In genomic region chr5:17852701-17853100, GRCh38 we compare ENCODE assay signal across 16 cellular contexts.
DNase-seq lines count a peak whose midpoint lies in the region; ATAC-seq and TF ChIP-seq lines count a peak whose summit lies in the region.
"Had no signal": no experiment of that assay in that cellular context is flagged by ENCODE, and none has a peak within 500 bp of the region (broad histone marks: within the 10 kb centered on the region; RNA-seq: fewer than 3 reads in every experiment).

No MANE protein-coding gene starts in this region.

- H3K9me3 Mint-ChIP-seq in nephron (no peaks in the 10 kb centered on the region), type B pancreatic cell (peaks cover 5% of the 10 kb centered on the region)
- peaks cover 17% of the 10 kb centered on the region for H3K9me3 Mint-ChIP-seq in stimulated activated effector memory CD8-positive, alpha-beta T cell treated with anti-CD3 and anti-CD28 coated beads, Interleukin-12 subunit alpha, Interleukin-12 subunit beta, amount 100 ng/mL, for 72 hours

- ATAC-seq in GM19035 (IDR thresholded peaks at IDR 0.05; ENCODE audit: unreplicated experiment) = no peak
- no peak for ATAC-seq in stimulated activated effector memory CD8-positive, alpha-beta T cell treated with anti-CD3 and anti-CD28 coated beads, Interleukin-12 subunit alpha, Interleukin-12 subunit beta, amount 100 ng/mL, for 72 hours
- ATAC-seq: A549 had no signal

- intact Hi-C loops in posterior cingulate gyrus (cut with DNase I) = no loop called here

- H3K27ac Mint-ChIP-seq in nephron = peak overlapping the region; percentile 30 to 63 (median 34)
- H3K27ac Mint-ChIP-seq in type B pancreatic cell = peak overlapping the region; percentile 23
- H3K27ac Mint-ChIP-seq in stimulated activated effector memory CD8-positive, alpha-beta T cell treated with anti-CD3 and anti-CD28 coated beads, Interleukin-12 subunit alpha, Interleukin-12 subunit beta, amount 100 ng/mL, for 72 hours = no peak overlapping the region
- H3K27ac Mint-ChIP-seq: CD4-positive, alpha-beta memory T cell; HFFc6 had no signal

- H3K27me3 Mint-ChIP-seq in nephron (ENCODE audit: low read depth) = no peaks in the 10 kb centered on the region
- H3K27me3 Mint-ChIP-seq in type B pancreatic cell = no peaks in the 10 kb centered on the region
- H3K27me3 Mint-ChIP-seq: CD4-positive, alpha-beta memory T cell had no signal

- no peaks in the 10 kb centered on the region for H3K36me3 Mint-ChIP-seq in nephron (ENCODE audit: low read depth)
- H3K36me3 Mint-ChIP-seq in type B pancreatic cell = no peaks in the 10 kb centered on the region
- no peaks in the 10 kb centered on the region for H3K36me3 Mint-ChIP-seq in stimulated activated effector memory CD8-positive, alpha-beta T cell treated with anti-CD3 and anti-CD28 coated beads, Interleukin-12 subunit alpha, Interleukin-12 subunit beta, amount 100 ng/mL, for 72 hours
- H3K36me3 Mint-ChIP-seq: CD4-positive, alpha-beta memory T cell had no signal

- DNase-seq in astrocyte of the hippocampus (ENCODE audit: low read depth, low spot score) (peak; percentile 22), dedifferentiated amniotic fluid mesenchymal stem cell (ENCODE audit: extremely low spot score) (peak; percentile 76), type B pancreatic cell (ENCODE audit: extremely low spot score, unreplicated experiment) (no peak), posterior cingulate gyrus (no peak)
- DNase-seq in stimulated activated effector memory CD8-positive, alpha-beta T cell treated with anti-CD3 and anti-CD28 coated beads, Interleukin-12 subunit alpha, Interleukin-12 subunit beta, amount 100 ng/mL, for 72 hours (ENCODE audit: low spot score in 2 of 2) = no peak
- DNase-seq: BE2C; CD4-positive, alpha-beta memory T cell; COR-L47; DMS153; DMS79 treated with DMSO at 0.1 percent for 48 hours; EL; HCEC 1CT; HFFc6 had no signal

- H3K4me3 Mint-ChIP-seq in nephron (no peak overlapping the region), type B pancreatic cell (no peak overlapping the region)
- H3K4me3 Mint-ChIP-seq in stimulated activated effector memory CD8-positive, alpha-beta T cell treated with anti-CD3 and anti-CD28 coated beads, Interleukin-12 subunit alpha, Interleukin-12 subunit beta, amount 100 ng/mL, for 72 hours = no peak overlapping the region
- H3K4me3 Mint-ChIP-seq: CD4-positive, alpha-beta memory T cell; HFFc6 had no signal

- H3K4me1 Mint-ChIP-seq in nephron (peaks cover 10% of the 10 kb centered on the region), type B pancreatic cell (ENCODE audit: unreplicated experiment) (no peaks in the 10 kb centered on the region)
- H3K4me1 Mint-ChIP-seq in stimulated activated effector memory CD8-positive, alpha-beta T cell treated with anti-CD3 and anti-CD28 coated beads, Interleukin-12 subunit alpha, Interleukin-12 subunit beta, amount 100 ng/mL, for 72 hours = no peaks in the 10 kb centered on the region
- H3K4me1 Mint-ChIP-seq: CD4-positive, alpha-beta memory T cell had no signal

- TF ChIP-seq CTCF in nephron (IDR thresholded peaks at IDR 0.05; ENCODE audit: unreplicated experiment in 3 of 3) (no peak), type B pancreatic cell (conservative IDR thresholded peaks at IDR 0.05) (no peak)

Comparison
In these comparisons a context has a peak if more than half of its experiments do, and no peak if none do; other contexts are left out.
1. DNase-seq: peak in astrocyte of the hippocampus (single experiment) and dedifferentiated amniotic fluid mesenchymal stem cell (single experiment); none in type B pancreatic cell (single experiment), posterior cingulate gyrus (0 of 10) and stimulated activated effector memory CD8-positive, alpha-beta T cell treated with anti-CD3 and anti-CD28 coated beads, Interleukin-12 subunit alpha, Interleukin-12 subunit beta, amount 100 ng/mL, for 72 hours (0 of 2).